In genomic region chr7:44517175-44517574, GRCh38 we compare ENCODE assay signal across 21 cellular contexts. TPM values are rescaled to one million over a fixed set of nuclear protein-coding genes. Genes with fewer than 3 reads are reported as not detected.
A peak's percentile ranks its signal among the peaks of the same experiment; 100 is the strongest.
DNase-seq lines count a peak whose midpoint lies in the region; ATAC-seq and TF ChIP-seq lines count a peak whose summit lies in the region.
"Had no signal": no experiment of that assay in that cellular context is flagged by ENCODE, and none has a peak within 500 bp of the region (broad histone marks: within the 10 kb centered on the region; RNA-seq: fewer than 3 reads in every experiment).

No MANE protein-coding gene starts in this region.

- H3K9me3 ChIP-seq in liver (ENCODE audit: control insufficient read depth in 4 of 4, low read length in 3 of 4) (no peaks in the 10 kb centered on the region), neuronal stem cell (replicated peaks in 1 of 2; ENCODE audit: control insufficient read depth in 2 of 2, insufficient read depth in 1 of 2, low read depth in 1 of 2, low read length in 2 of 2) (peaks cover 0 to 2% of the 10 kb centered on the region in 2 donors)
- H3K9me3 ChIP-seq: BLaER1 treated with 17β-estradiol and CSF1 and Interleukin-3, amounts not matched to agents 10 nM and 100 nM; Caco-2 had no signal

- H2AK5ac ChIP-seq in neuronal stem cell (ENCODE audit: low read depth, low read length), result no peak overlapping the region

- H3K27me3 Mint-ChIP-seq in type B pancreatic cell, result no peaks in the 10 kb centered on the region
- H3K27me3 Mint-ChIP-seq: CD4-positive, alpha-beta T cell had no signal

- DNase-seq in left lobe of liver (ENCODE audit: low spot score), result peak; percentile 58
- DNase-seq in neuronal stem cell (ENCODE audit: low spot score), result no peak
- peak; percentile 57 for DNase-seq in type B pancreatic cell (ENCODE audit: extremely low spot score, unreplicated experiment)
- DNase-seq in NCI-H2171 (lab: John Stamatoyannopoulos, UW), result no peak
- DNase-seq in ACHN, result no peak
- DNase-seq: 8988T; AML-193; Caco-2; Calu3; CD4-positive, alpha-beta T cell; CD8-positive, alpha-beta T cell; DMS79 treated with DMSO at 0.1 percent for 48 hours had no signal

- peaks cover 2% of the 10 kb centered on the region for H3K79me1 ChIP-seq in neuronal stem cell (ENCODE audit: low read depth, low read length)

- H3K27me3 ChIP-seq in liver (ENCODE audit: control insufficient read depth in 4 of 4, insufficient read depth in 4 of 4, low read length in 3 of 4), result no peaks in the 10 kb centered on the region
- peaks cover 0 to 24% (median 3%) of the 10 kb centered on the region in 3 experiments for H3K27me3 ChIP-seq in neuronal stem cell (ENCODE audit: control insufficient read depth in 3 of 3, insufficient read depth in 3 of 3, low read depth in 1 of 3, low read length in 3 of 3)
- H3K27me3 ChIP-seq: BLaER1 treated with 17β-estradiol and CSF1 and Interleukin-3, amounts not matched to agents 10 nM and 100 nM had no signal

- H3K14ac ChIP-seq in neuronal stem cell (ENCODE audit: low read length), result peak overlapping the region; percentile 94

- no peak overlapping the region for H2BK12ac ChIP-seq in neuronal stem cell (ENCODE audit: low read length)

- H3K18ac ChIP-seq in neuronal stem cell (ENCODE audit: low read length), result no peak overlapping the region

- in situ Hi-C loops in ACHN (cut with HindIII; ENCODE audit: low pct_ligation_motif_present, low pct_unique_long_range_greater_than_20kb, low sequenced_read_pairs), result no loop called here

- no peak overlapping the region for H2AFZ ChIP-seq in neuronal stem cell (ENCODE audit: low read length)

- no peak overlapping the region for H3K4me2 ChIP-seq in neuronal stem cell (ENCODE audit: insufficient read depth, low read length, poor library complexity, severe bottlenecking)
- H3K4me2 ChIP-seq: BLaER1 treated with 17β-estradiol and CSF1 and Interleukin-3, amounts not matched to agents 10 nM and 100 nM had no signal

- H3K9me3 Mint-ChIP-seq in type B pancreatic cell, result no peaks in the 10 kb centered on the region
- H3K9me3 Mint-ChIP-seq: CD4-positive, alpha-beta T cell; CD8-positive, alpha-beta T cell had no signal

- H2BK5ac ChIP-seq in neuronal stem cell (ENCODE audit: low read length), result peak overlapping the region; percentile 39

- H3K27ac ChIP-seq in liver (ENCODE audit: low read depth in 1 of 2, low read length in 2 of 2) (no peak overlapping the region), neuronal stem cell (replicated peaks; ENCODE audit: low read length) (no peak overlapping the region)
- H3K27ac ChIP-seq: BLaER1 treated with 17β-estradiol and CSF1 and Interleukin-3, amounts not matched to agents 10 nM and 100 nM; C4-2B had no signal

- H3K4ac ChIP-seq in neuronal stem cell (ENCODE audit: low read length), result no peak overlapping the region

- ATAC-seq in left lobe of liver (peak; percentile 81), GM21529 (IDR thresholded peaks at IDR 0.05; ENCODE audit: unreplicated experiment) (no peak), HG02623 (IDR thresholded peaks at IDR 0.05; ENCODE audit: unreplicated experiment) (no peak)
- ATAC-seq: CD8-positive, alpha-beta T cell; GM12878 had no signal

- H4K8ac ChIP-seq in neuronal stem cell (ENCODE audit: low read depth, low read length), result peak overlapping the region; percentile 65

- no peaks in the 10 kb centered on the region for H3K36me3 Mint-ChIP-seq in type B pancreatic cell
- H3K36me3 Mint-ChIP-seq: CD8-positive, alpha-beta T cell had no signal

- 56% methylated on average over 8 of the region's 8 CpGs for WGBS in liver
- WGBS in neuronal stem cell (ENCODE audit: extremely low coverage in 2 of 2, insufficient read length in 2 of 2, insufficient replicate concordance in 1 of 2), 2 donors, result no CpG with 5 or more reads among the region's 8 CpGs

- H3K36me3 ChIP-seq in liver (ENCODE audit: control insufficient read depth in 4 of 4, insufficient read depth in 3 of 4, low read depth in 1 of 4, low read length in 3 of 4), result peaks cover 9 to 57% (median 42%) of the 10 kb centered on the region in 4 donors
- H3K36me3 ChIP-seq in neuronal stem cell (replicated peaks in 1 of 2; ENCODE audit: control insufficient read depth in 2 of 2, insufficient read depth in 2 of 2, low read length in 2 of 2), result no peaks in the 10 kb centered on the region
- H3K36me3 ChIP-seq: BLaER1 treated with 17β-estradiol and CSF1 and Interleukin-3, amounts not matched to agents 10 nM and 100 nM had no signal

- no peak overlapping the region for H3K23ac ChIP-seq in neuronal stem cell (ENCODE audit: low read depth, low read length, poor library complexity)

- H3K4me1 Mint-ChIP-seq in type B pancreatic cell (ENCODE audit: unreplicated experiment), result no peaks in the 10 kb centered on the region
- H3K4me1 Mint-ChIP-seq: B cell had no signal

- H2BK120ac ChIP-seq in neuronal stem cell (ENCODE audit: low read depth, low read length), result no peak overlapping the region

- no peak overlapping the region for H3K27ac Mint-ChIP-seq in type B pancreatic cell
- H3K27ac Mint-ChIP-seq: B cell; CD4-positive, alpha-beta T cell; CD8-positive, alpha-beta T cell had no signal

- no peak overlapping the region for H4K91ac ChIP-seq in neuronal stem cell (ENCODE audit: low read depth, low read length, poor library complexity)

- H2BK15ac ChIP-seq in neuronal stem cell (ENCODE audit: low read length), result no peak overlapping the region

- H3K4me3 ChIP-seq in liver (ENCODE audit: low read depth in 1 of 3, low read length in 3 of 3) (no peak overlapping the region), neuronal stem cell (ENCODE audit: low read length in 2 of 2) (no peak overlapping the region)
- H3K4me3 ChIP-seq: BLaER1 treated with 17β-estradiol and CSF1 and Interleukin-3, amounts not matched to agents 10 nM and 100 nM; GM12878 had no signal

- peak in 1 of 2 donors; percentile 38 for TF ChIP-seq RAD21 in liver (IDR thresholded peaks at IDR 0.05)

- H3K9ac ChIP-seq in liver (ENCODE audit: low read depth in 1 of 2, low read length in 2 of 2), result no peak overlapping the region
- H3K9ac ChIP-seq in neuronal stem cell (ENCODE audit: low read depth, low read length, poor library complexity), result no peak overlapping the region
- H3K9ac ChIP-seq: BLaER1 treated with 17β-estradiol and CSF1 and Interleukin-3, amounts not matched to agents 10 nM and 100 nM had no signal

- TF ChIP-seq CTCF in liver (IDR thresholded peaks at IDR 0.05; ENCODE audit: low read depth, low read length, missing input control) (no peak), type B pancreatic cell (conservative IDR thresholded peaks at IDR 0.05) (no peak)

- H3K4me1 ChIP-seq in liver (ENCODE audit: control insufficient read depth in 4 of 4, insufficient read depth in 4 of 4, low read length in 3 of 4) (no peaks in the 10 kb centered on the region), neuronal stem cell (ENCODE audit: control insufficient read depth in 2 of 2, insufficient read depth in 1 of 2, low read depth in 1 of 2, low read length in 2 of 2) (no peaks in the 10 kb centered on the region)
- H3K4me1 ChIP-seq: Caco-2 had no signal

- no peak overlapping the region for H3K4me3 Mint-ChIP-seq in type B pancreatic cell
- H3K4me3 Mint-ChIP-seq: B cell; CD4-positive, alpha-beta T cell; CD8-positive, alpha-beta T cell had no signal

TF ChIP-seq in liver, 16 proteins besides CTCF, POLR2A, EP300 and RAD21:
- TF ChIP-seq NR2F2 (IDR thresholded peaks at IDR 0.05) (peak; percentile 83), FOXA1 (IDR thresholded peaks at IDR 0.05) (no peak), YY1 (IDR thresholded peaks at IDR 0.05) (peak; percentile 23), GABPA (IDR thresholded peaks at IDR 0.05 in 1 of 2, conservative IDR thresholded peaks at IDR 0.05 in 1 of 2) (no peak), RXRA (IDR thresholded peaks at IDR 0.05) (peak; percentile 55 to 89), FOXA2 (IDR thresholded peaks at IDR 0.05) (no peak), HNF4A (conservative IDR thresholded peaks at IDR 0.05) (peak; percentile 50 to 66), TAF1 (conservative IDR thresholded peaks at IDR 0.05) (no peak), SP1 (IDR thresholded peaks at IDR 0.05) (peak; percentile 63)
TF ChIP-seq in liver: peak in this region for 5.

RNA-seq across cellular contexts. Expression of gene NPC1L1, which starts 24.0 kb away (rescaled TPM):
- total RNA-seq in left lobe of liver (21.1 TPM), liver (10 to 100 TPM in 1 of 2 donors, 1 to 10 TPM in 1; 7.2 to 16.4 TPM), type B pancreatic cell (ENCODE audit: low replicate concordance) (8.8 and 11.0 TPM in 2 replicates)
- polyA plus RNA-seq in liver, result 10 to 100 TPM; 14.2 to 22.1 TPM
- polyA plus RNA-seq in neuronal stem cell (2013, experiment 1 of 2), result 0.14 TPM
- polyA plus RNA-seq in neuronal stem cell (2013, experiment 2 of 2), result 0.15 TPM
- total RNA-seq: A673, B cell, GM12878 had no signal
- polyA plus RNA-seq: BJ had no signal

RNA-seq across cellular contexts. Expression of gene NUDCD3, which starts 26.7 kb away (rescaled TPM):
- total RNA-seq in left lobe of liver, result 47.1 TPM
- 10 to 100 TPM; 22.1 to 30.7 TPM for total RNA-seq in liver
- 10 to 100 TPM; 15.4 to 26.4 TPM for polyA plus RNA-seq in liver
- polyA plus RNA-seq in neuronal stem cell (2013, experiment 1 of 2), result 37.7 TPM
- polyA plus RNA-seq in neuronal stem cell (2013, experiment 2 of 2), result 37.7 TPM
- 82.1 and 88.5 TPM in 2 replicates for total RNA-seq in type B pancreatic cell (ENCODE audit: low replicate concordance)

RNA-seq across cellular contexts. Expression of gene DDX56, which starts 56.5 kb away (rescaled TPM):
- total RNA-seq in left lobe of liver (32.9 TPM), liver (10 to 100 TPM; 24.3 to 42.1 TPM), type B pancreatic cell (ENCODE audit: low replicate concordance) (86.5 and 100 TPM in 2 replicates)
- polyA plus RNA-seq in liver, result 10 to 100 TPM; 31.1 to 32.6 TPM
- 43.0 TPM for polyA plus RNA-seq in neuronal stem cell (2013, experiment 1 of 2)
- 42.3 TPM for polyA plus RNA-seq in neuronal stem cell (2013, experiment 2 of 2)

Comparison
In these comparisons a context has a peak if more than half of its experiments do, and no peak if none do; other contexts are left out.
1. DNase-seq: peak in left lobe of liver (single experiment) and type B pancreatic cell (single experiment); none in neuronal stem cell (single experiment), NCI-H2171 (single experiment) and ACHN (single experiment).